Comparison of ENCODE assay signal across 1 cellular context in genomic region chr6:56643379-56644089, GRCh38.
TF ChIP-seq lines count a peak whose summit lies in the region.

No MANE protein-coding gene starts in this region.

TF ChIP-seq in IMR-90, 13 proteins besides CTCF, POLR2A, EP300 and RAD21:
- no peak for TF ChIP-seq USF2 (IDR thresholded peaks at IDR 0.05; ENCODE audit: low read depth, low read length)
- TF ChIP-seq RFX5 (IDR thresholded peaks at IDR 0.05; ENCODE audit: low read depth, low read length) = no peak
- TF ChIP-seq NFE2L2 (IDR thresholded peaks at IDR 0.05; ENCODE audit: low read depth, low read length) = no peak
- no peak for TF ChIP-seq ELK1 (IDR thresholded peaks at IDR 0.05; ENCODE audit: borderline replicate concordance, low read depth, low read length)
- TF ChIP-seq RCOR1 (IDR thresholded peaks at IDR 0.05; ENCODE audit: insufficient replicate concordance, low read length) = no peak
- no peak for TF ChIP-seq BHLHE40 (IDR thresholded peaks at IDR 0.05; ENCODE audit: low read depth, low read length)
- TF ChIP-seq CEBPB (IDR thresholded peaks at IDR 0.05; ENCODE audit: low read depth, low read length) = no peak
- no peak for TF ChIP-seq CHD1 (IDR thresholded peaks at IDR 0.05; ENCODE audit: low read depth, low read length)
- TF ChIP-seq MAZ (IDR thresholded peaks at IDR 0.05; ENCODE audit: borderline replicate concordance, low read depth, low read length) = no peak
- TF ChIP-seq FOS (IDR thresholded peaks at IDR 0.05; ENCODE audit: low read depth, low read length) = no peak
- TF ChIP-seq MXI1 (IDR thresholded peaks at IDR 0.05; ENCODE audit: borderline replicate concordance, low read depth, low read length) = no peak
- TF ChIP-seq SMC3 (IDR thresholded peaks at IDR 0.05; ENCODE audit: low read depth, low read length) = no peak
- no peak for TF ChIP-seq MAFK (IDR thresholded peaks at IDR 0.05; ENCODE audit: low read depth, low read length)
TF ChIP-seq in IMR-90: peak in this region for 0.
